Comparison of ENCODE assay signal across 25 cellular contexts in genomic region chr9:114994716-114995115, GRCh38.
"Had no signal": no experiment of that assay in that cellular context is flagged by ENCODE, and none has a peak within 500 bp of the region (broad histone marks: within the 10 kb centered on the region; RNA-seq: fewer than 3 reads in every experiment).

No MANE protein-coding gene starts in this region.

- H3K4me3 ChIP-seq: ascending aorta, cardiac muscle cell, colonic mucosa, left ventricle myocardium inferior, lung, suprapubic skin, tibial artery, upper lobe of right lung had no signal

- H3K9me3 Mint-ChIP-seq: activated CD4-positive, alpha-beta T cell treated with anti-CD3 and anti-CD28 coated beads, Interleukin-2, amount 10 ng/mL, durations not matched to agents 24 days and 14 days; activated naive CD4-positive, alpha-beta T cell treated with anti-CD3 and anti-CD28 coated beads, Interleukin-2, amount 50 U/mL, for 72 hours; brain; natural killer cell treated with Interleukin-12 subunit alpha and Interleukin-12 subunit beta and Interleukin-15 and Interleukin-18, amount 100 ng/mL, for 72 hours; T-helper 1 cell treated with Interleukin-12 subunit alpha and Interleukin-12 subunit beta and Interleukin-4 antibody, amounts not matched to agents 30 μg/mL and 1 μg/mL, for 36 hours had no signal

- H3K4me1 ChIP-seq: ascending aorta, colonic mucosa, suprapubic skin, tibial artery, upper lobe of right lung had no signal

- ATAC-seq: natural killer cell treated with Interleukin-12 subunit alpha and Interleukin-12 subunit beta and Interleukin-15 and Interleukin-18, amount 100 ng/mL, for 72 hours; right cardiac atrium had no signal

- H3K9me3 ChIP-seq: ascending aorta, colonic mucosa, left ventricle myocardium inferior, spleen, suprapubic skin, tibial artery, upper lobe of right lung had no signal

- H3K4me1 Mint-ChIP-seq: brain had no signal

- H3K36me3 ChIP-seq: ascending aorta, cardiac muscle cell, colonic mucosa, left ventricle myocardium inferior, spleen, suprapubic skin, tibial artery, upper lobe of right lung had no signal

- H3K27me3 ChIP-seq: ascending aorta, colonic mucosa, spleen, suprapubic skin, upper lobe of right lung had no signal

- H3K27ac Mint-ChIP-seq: activated CD4-positive, alpha-beta T cell treated with anti-CD3 and anti-CD28 coated beads, Interleukin-2, amount 10 ng/mL, durations not matched to agents 24 days and 14 days; activated naive CD4-positive, alpha-beta T cell treated with anti-CD3 and anti-CD28 coated beads, Interleukin-2, amount 50 U/mL, for 72 hours; brain; natural killer cell treated with Interleukin-12 subunit alpha and Interleukin-12 subunit beta and Interleukin-15 and Interleukin-18, amount 100 ng/mL, for 72 hours; T-helper 1 cell treated with Interleukin-12 subunit alpha and Interleukin-12 subunit beta and Interleukin-4 antibody, amounts not matched to agents 30 μg/mL and 1 μg/mL, for 36 hours had no signal

- H3K27me3 Mint-ChIP-seq: activated CD4-positive, alpha-beta T cell treated with anti-CD3 and anti-CD28 coated beads, Interleukin-2, amount 10 ng/mL, durations not matched to agents 24 days and 14 days had no signal

- H3K36me3 Mint-ChIP-seq: activated naive CD4-positive, alpha-beta T cell treated with anti-CD3 and anti-CD28 coated beads, Interleukin-2, amount 50 U/mL, for 72 hours; brain; natural killer cell treated with Interleukin-12 subunit alpha and Interleukin-12 subunit beta and Interleukin-15 and Interleukin-18, amount 100 ng/mL, for 72 hours had no signal

- H3K27ac ChIP-seq: ascending aorta, cardiac muscle cell, colonic mucosa, epithelial cell of prostate, left ventricle myocardium inferior, suprapubic skin, tibial artery, upper lobe of right lung had no signal

- DNase-seq: activated CD4-positive, CD25-positive, alpha-beta regulatory T cell treated with anti-CD3 and anti-CD28 coated beads, Interleukin-2, amount 50 U/mL, for 72 hours; activated naive CD4-positive, alpha-beta T cell; cerebellar nuclear complex; colonic mucosa; effector CD8-positive, alpha-beta T cell; glutamatergic neuron; left ventricle myocardium inferior; mesendoderm; posterior cingulate gyrus; right cardiac atrium; spleen; SW 1271; T-helper 9 cell; tibial artery; upper lobe of right lung had no signal

- H3K4me3 Mint-ChIP-seq: activated CD4-positive, alpha-beta T cell treated with anti-CD3 and anti-CD28 coated beads, Interleukin-2, amount 10 ng/mL, durations not matched to agents 24 days and 14 days; brain; natural killer cell treated with Interleukin-12 subunit alpha and Interleukin-12 subunit beta and Interleukin-15 and Interleukin-18, amount 100 ng/mL, for 72 hours; T-helper 1 cell treated with Interleukin-12 subunit alpha and Interleukin-12 subunit beta and Interleukin-4 antibody, amounts not matched to agents 30 μg/mL and 1 μg/mL, for 36 hours had no signal
